Comparison of ENCODE assay signal across 1 cellular context in genomic region chr6:89360415-89360999, GRCh38.
A peak's percentile ranks its signal among the peaks of the same experiment; 100 is the strongest.
TF ChIP-seq lines count a peak whose summit lies in the region.

No MANE protein-coding gene starts in this region.

TF ChIP-seq in GM12878, 131 proteins besides CTCF, POLR2A, EP300 and RAD21:
- TF ChIP-seq ATF7 (IDR thresholded peaks at IDR 0.05; ENCODE audit: low read depth) (peak; percentile 44), ZNF592 (IDR thresholded peaks at IDR 0.05) (peak; percentile 86; the same call in 1 of the 2 replicates), IRF4 (IDR thresholded peaks at IDR 0.05; ENCODE audit: low read depth, low read length) (peak; percentile 62; the same call in 1 of the 2 replicates), ZNF687 (IDR thresholded peaks at IDR 0.05) (peak; percentile 84), TBL1XR1 (IDR thresholded peaks at IDR 0.05; ENCODE audit: low read depth, low read length) (peak; percentile 55; the same call in 1 of the 2 replicates), SKIL (IDR thresholded peaks at IDR 0.05; ENCODE audit: low read depth, poor library complexity, severe bottlenecking) (peak; percentile 28), ZBED1 (IDR thresholded peaks at IDR 0.05; ENCODE audit: borderline replicate concordance) (peak; percentile 63), CUX1 (IDR thresholded peaks at IDR 0.05; ENCODE audit: insufficient replicate concordance, low read depth, low read length) (peak; percentile 77), RUNX3 (IDR thresholded peaks at IDR 0.05; ENCODE audit: low read length) (peak; percentile 95), BMI1 (IDR thresholded peaks at IDR 0.05; ENCODE audit: borderline replicate concordance) (no peak), MEF2A (IDR thresholded peaks at IDR 0.05; ENCODE audit: insufficient read depth, low read depth, low read length) (peak; percentile 89), SMAD1 (IDR thresholded peaks at IDR 0.05; ENCODE audit: low read depth, partially characterized antibody) (no peak), HDAC2 (IDR thresholded peaks at IDR 0.05) (no peak), MTA2 (IDR thresholded peaks at IDR 0.05; ENCODE audit: low read depth) (peak; percentile 75), HDGF (IDR thresholded peaks at IDR 0.05) (no peak), BHLHE40 (IDR thresholded peaks at IDR 0.05; ENCODE audit: borderline replicate concordance in 1 of 2, low read depth in 2 of 2, low read length in 1 of 2) (0 out of 4 replicates have a peak, but pooled peaks of 1 of the 2 experiments have one; percentile 11), GABPA (IDR thresholded peaks at IDR 0.05; ENCODE audit: low read depth) (0 out of 2 replicates have a peak, but pooled peaks have one; percentile 28), NFIC (IDR thresholded peaks at IDR 0.05; ENCODE audit: low read depth, low read length) (peak; percentile 92), BCL11A (IDR thresholded peaks at IDR 0.05; ENCODE audit: low read depth, low read length) (no peak), RELB (IDR thresholded peaks at IDR 0.05; ENCODE audit: low read depth) (peak; percentile 64; the same call in 1 of the 2 replicates), ASH2L (IDR thresholded peaks at IDR 0.05; ENCODE audit: borderline replicate concordance, low read depth) (0 out of 2 replicates have a peak, but pooled peaks have one; percentile 25), CHD4 (IDR thresholded peaks at IDR 0.05) (no peak), IKZF2 (IDR thresholded peaks at IDR 0.05) (peak; percentile 43 to 52; a peak in 3 of 4 replicates), FOXK2 (IDR thresholded peaks at IDR 0.05) (no peak), FOXM1 (IDR thresholded peaks at IDR 0.05; ENCODE audit: low read depth, low read length) (peak; percentile 75; the same call in 1 of the 2 replicates), CEBPB (IDR thresholded peaks at IDR 0.05; ENCODE audit: borderline replicate concordance in 1 of 2, low read depth in 2 of 2, low read length in 2 of 2) (0 out of 4 replicates have a peak, but pooled peaks of 1 of the 2 experiments have one; percentile 1), ZNF384 (IDR thresholded peaks at IDR 0.05; ENCODE audit: borderline replicate concordance, low read depth, low read length) (peak; percentile 84), JUNB (IDR thresholded peaks at IDR 0.05) (peak; percentile 87), DPF2 (IDR thresholded peaks at IDR 0.05) (peak; percentile 20; the same call in 1 of the 2 replicates), ATF2 (IDR thresholded peaks at IDR 0.05; ENCODE audit: low read length) (peak; percentile 81), MEF2B (IDR thresholded peaks at IDR 0.05; ENCODE audit: partially characterized antibody, poor library complexity, severe bottlenecking) (peak; percentile 78), TCF7 (IDR thresholded peaks at IDR 0.05; ENCODE audit: borderline replicate concordance) (peak; percentile 44; the same call in 1 of the 2 replicates), CBFB (IDR thresholded peaks at IDR 0.05; ENCODE audit: low read depth) (peak; percentile 82; the same call in 1 of the 2 replicates), CREM (IDR thresholded peaks at IDR 0.05; ENCODE audit: low read depth) (peak; percentile 32; the same call in 1 of the 2 replicates)
